Comparison of ENCODE assay signal across 10 cellular contexts in the genomic region with DNA sequence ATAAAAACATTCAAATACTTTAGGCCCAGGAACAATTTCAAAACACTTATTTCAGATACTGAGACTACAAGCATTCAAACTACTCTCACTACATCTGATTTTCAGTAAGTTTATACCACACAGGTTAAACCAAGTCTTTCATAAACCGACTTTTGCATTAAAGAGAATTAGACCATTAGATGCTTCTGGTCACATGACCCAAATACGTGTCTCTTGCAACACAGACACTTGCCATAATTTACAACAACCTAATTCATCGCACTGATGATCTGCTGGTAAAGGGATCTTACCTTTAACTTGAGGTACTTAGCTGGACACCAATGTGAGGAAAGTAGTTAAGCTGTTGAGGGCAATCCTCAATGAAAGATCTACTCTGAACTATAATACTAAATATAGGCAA. TPM values are rescaled to one million over a fixed set of nuclear protein-coding genes. Genes with fewer than 3 reads are reported as not detected.
DNase-seq lines count a peak whose midpoint lies in the region; ATAC-seq and TF ChIP-seq lines count a peak whose summit lies in the region.
"Had no signal": no experiment of that assay in that cellular context is flagged by ENCODE, and none has a peak within 500 bp of the region (broad histone marks: within the 10 kb centered on the region; RNA-seq: fewer than 3 reads in every experiment).

No MANE protein-coding gene starts in this region.

- peak overlapping the region; percentile 86 to 100 (median 96) for H3K27ac Mint-ChIP-seq in CD4-positive, alpha-beta memory T cell
- peak overlapping the region; percentile 36 for H3K27ac Mint-ChIP-seq in neural crest cell (ENCODE audit: unreplicated experiment)

- H3K4me1 ChIP-seq in CD4-positive, alpha-beta memory T cell (ENCODE audit: insufficient read depth, low read length), result peaks cover 81% of the 10 kb centered on the region
- H3K4me1 ChIP-seq in MM.1S (ENCODE audit: low read length), result peaks cover 33% of the 10 kb centered on the region
- H3K4me1 ChIP-seq in duodenal mucosa (ENCODE audit: control insufficient read depth in 1 of 2, insufficient read depth in 2 of 2, low read length in 2 of 2), result peaks cover 48 to 55% of the 10 kb centered on the region in 2 donors

- peaks cover 75% of the 10 kb centered on the region for H3F3A ChIP-seq in MM.1S (ENCODE audit: insufficient read depth, low read length)

- H3K27me3 ChIP-seq in CD4-positive, alpha-beta memory T cell (ENCODE audit: insufficient read depth, low read length), result no peaks in the 10 kb centered on the region
- H3K27me3 ChIP-seq in MM.1S (replicated peaks; ENCODE audit: insufficient read depth, low read length) (no peaks in the 10 kb centered on the region), duodenal mucosa (ENCODE audit: control insufficient read depth in 1 of 2, insufficient read depth in 2 of 2, low read length in 2 of 2) (no peaks in the 10 kb centered on the region)

- no peaks in the 10 kb centered on the region for H3K9me2 ChIP-seq in MM.1S (replicated peaks; ENCODE audit: insufficient read depth, low read length)

- H3K9me3 Mint-ChIP-seq in CD4-positive, alpha-beta memory T cell, result peaks cover 0 to 27% (median 0%) of the 10 kb centered on the region in 8 donors
- no peaks in the 10 kb centered on the region for H3K9me3 Mint-ChIP-seq in neural crest cell

- DNase-seq in CD4-positive, alpha-beta memory T cell, result no peak
- no peak for DNase-seq in MM.1S
- no peak for DNase-seq in neural crest cell (ENCODE audit: low read depth, low spot score)
- no peak for DNase-seq in superior temporal gyrus (ENCODE audit: extremely low spot score)
- no peak for DNase-seq in left lobe of liver (ENCODE audit: low spot score)
- DNase-seq: effector CD8-positive, alpha-beta T cell; stimulated activated CD8-positive, alpha-beta memory T cell treated with anti-CD3 and anti-CD28 coated beads, Interleukin-4, amount 100 ng/mL, for 48 hours had no signal

- H3K79me2 ChIP-seq in MM.1S (ENCODE audit: low read length), result peaks cover 89% of the 10 kb centered on the region

- peaks cover 58 to 97% (median 66%) of the 10 kb centered on the region in 4 donors for H3K4me1 Mint-ChIP-seq in CD4-positive, alpha-beta memory T cell
- H3K4me1 Mint-ChIP-seq in neural crest cell, result peaks cover 73% of the 10 kb centered on the region

- H3K4me3 ChIP-seq in CD4-positive, alpha-beta memory T cell (ENCODE audit: low read length in 2 of 2), result peak overlapping the region in 1 of 2 donors; percentile 55
- H3K4me3 ChIP-seq in MM.1S (ENCODE audit: low read length), result peak overlapping the region; percentile 63
- H3K4me3 ChIP-seq in duodenal mucosa (ENCODE audit: low read depth in 1 of 2, low read length in 2 of 2), result peak overlapping the region; percentile 88 to 92

- peak overlapping the region; percentile 77; the same call in 1 of the 2 replicates for H3K9ac ChIP-seq in MM.1S (ENCODE audit: low read length)
- H3K9ac ChIP-seq in duodenal mucosa (ENCODE audit: low read depth in 1 of 2, low read length in 2 of 2), result peak overlapping the region; percentile 34 to 99

- H3K36me3 Mint-ChIP-seq in CD4-positive, alpha-beta memory T cell, result peaks cover 64 to 81% of the 10 kb centered on the region in 2 donors
- H3K36me3 Mint-ChIP-seq in neural crest cell (ENCODE audit: low read depth), result peaks cover 60% of the 10 kb centered on the region

- ATAC-seq in GM18520 (IDR thresholded peaks at IDR 0.05; ENCODE audit: unreplicated experiment), result no peak
- no peak for ATAC-seq in HG03432 (IDR thresholded peaks at IDR 0.05; ENCODE audit: unreplicated experiment)
- no peak for ATAC-seq in left lobe of liver

- peaks cover 70% of the 10 kb centered on the region for H4K20me1 ChIP-seq in MM.1S (ENCODE audit: insufficient read depth, low read length)

- peaks cover 0 to 6% of the 10 kb centered on the region in 2 donors for H3K27me3 Mint-ChIP-seq in CD4-positive, alpha-beta memory T cell
- H3K27me3 Mint-ChIP-seq in neural crest cell (ENCODE audit: low read depth), result peaks cover 48% of the 10 kb centered on the region

- H3K4me3 Mint-ChIP-seq in CD4-positive, alpha-beta memory T cell, result peak overlapping the region; percentile 91 to 99 (median 98)
- peak overlapping the region; percentile 100 for H3K4me3 Mint-ChIP-seq in neural crest cell

- CTCF ChIA-PET in CD4-positive, alpha-beta memory T cell (lab: Charles Lee; ENCODE audit: partially characterized antibody), result interaction anchor here (0.9 to 5.8 kb wide), 3 partner anchors 9 to 13 kb away, joined by 3 to 63 read pairs (median 3); no protein-coding TSS in a partner anchor

- intact Hi-C loops in CD4-positive, alpha-beta memory T cell (cut with micrococcal nuclease), result loop anchor here (10.0 kb wide), 1 partner anchor 115 kb away; a partner anchor contains a TSS

- H3K27ac ChIP-seq in CD4-positive, alpha-beta memory T cell (ENCODE audit: low read depth, low read length), result peak overlapping the region; percentile 96
- H3K27ac ChIP-seq in MM.1S (ENCODE audit: low read length) (no peak overlapping the region), duodenal mucosa (ENCODE audit: low read depth, low read length) (no peak overlapping the region)

- POLR2A ChIA-PET in CD4-positive, alpha-beta memory T cell (lab: Charles Lee; ENCODE audit: partially characterized antibody), result interaction anchor here (1.7 to 10.5 kb wide), 5 partner anchors 13 to 112 kb away, joined by 5 to 313 read pairs (median 72); a partner anchor contains a TSS

- no peaks in the 10 kb centered on the region for H3K9me3 ChIP-seq in CD4-positive, alpha-beta memory T cell (ENCODE audit: control insufficient read depth in 1 of 2, low read length in 2 of 2)
- H3K9me3 ChIP-seq in MM.1S (replicated peaks; ENCODE audit: insufficient read depth, low read length) (no peaks in the 10 kb centered on the region), duodenal mucosa (ENCODE audit: control insufficient read depth in 1 of 2, low read length in 2 of 2) (no peaks in the 10 kb centered on the region)

- peaks cover 71% of the 10 kb centered on the region for H3K36me3 ChIP-seq in CD4-positive, alpha-beta memory T cell (ENCODE audit: insufficient read depth, low read length)
- H3K36me3 ChIP-seq in MM.1S (replicated peaks; ENCODE audit: insufficient read depth, low read length) (peaks cover 64% of the 10 kb centered on the region), duodenal mucosa (ENCODE audit: control insufficient read depth in 1 of 2, insufficient read depth in 2 of 2, low read length in 2 of 2) (peaks cover 44 to 65% of the 10 kb centered on the region in 2 donors)

- H2AFZ ChIP-seq in MM.1S (ENCODE audit: low read length), result no peak overlapping the region

- TF ChIP-seq CTCF in MM.1S (IDR thresholded peaks at IDR 0.05; ENCODE audit: low read length) (no peak), neural crest cell (conservative IDR thresholded peaks at IDR 0.05) (no peak)

- peak overlapping the region; percentile 81 for H3K4me2 ChIP-seq in MM.1S (ENCODE audit: low read depth, low read length)

RNA-seq across cellular contexts. Expression of a gene that starts 3.2 kb away (rescaled TPM):
- 1,000 to 10,000 TPM; 1,611 to 1,625 TPM for total RNA-seq in CD4-positive, alpha-beta memory T cell
- 100 to 1,000 TPM in 1 of 2 donors, 10 to 100 TPM in 1; 46.5 to 116 TPM for polyA plus RNA-seq in CD4-positive, alpha-beta memory T cell
- total RNA-seq in neural crest cell (1,155 and 1,166 TPM in 2 replicates), left lobe of liver (215 TPM)
